Comparison of ENCODE assay signal across 8 cellular contexts in genomic region chr12:20783796-20784357, GRCh38. TPM values are rescaled to one million over a fixed set of nuclear protein-coding genes. Genes with fewer than 3 reads are reported as not detected.
"Had no signal": no experiment of that assay in that cellular context is flagged by ENCODE, and none has a peak within 500 bp of the region (broad histone marks: within the 10 kb centered on the region; RNA-seq: fewer than 3 reads in every experiment).

No MANE protein-coding gene starts in this region.

RNA-seq across cellular contexts. Expression of gene SLCO1B3, which starts 26.6 kb away (rescaled TPM):
- total RNA-seq: OCI-LY7, Peyer's patch, Right ventricle myocardium inferior, Right ventricle myocardium superior, RPMI7951, SJCRH30, SJSA1, SK-MEL-5 had no signal
